In genomic region chr14:24215495-24216344, GRCh38 we compare ENCODE assay signal across 1 cellular context.
TF ChIP-seq lines count a peak whose summit lies in the region.

Gene MDP1 (minus strand): TSS chr14:24216066. CDS start chr14:24215955, 111 bp downstream.

TF ChIP-seq in GM12878, 131 proteins besides CTCF, POLR2A, EP300 and RAD21 (continued from another document and continues in another):
- TF ChIP-seq NKRF (conservative IDR thresholded peaks at IDR 0.05) (no peak; the same call in none of the 2 replicates), BCLAF1 (IDR thresholded peaks at IDR 0.05) (no peak), CUX1 (IDR thresholded peaks at IDR 0.05; ENCODE audit: insufficient replicate concordance, low read depth, low read length) (no peak), PML (IDR thresholded peaks at IDR 0.05; ENCODE audit: low read length) (peak; percentile 83; the same call in 1 of the 2 replicates), HDGF (IDR thresholded peaks at IDR 0.05) (no peak), STAT1 (conservative IDR thresholded peaks at IDR 0.05) (0 out of 2 replicates have a peak, but pooled peaks have one; percentile 63), POLR2AphosphoS5 (IDR thresholded peaks at IDR 0.05; ENCODE audit: low read length) (peak; percentile 89), E4F1 (IDR thresholded peaks at IDR 0.05; ENCODE audit: borderline replicate concordance, partially characterized antibody) (no peak), USF1 (IDR thresholded peaks at IDR 0.05; ENCODE audit: borderline replicate concordance, extremely low read length, insufficient read depth, low read depth, low read length) (no peak), MEF2B (IDR thresholded peaks at IDR 0.05; ENCODE audit: partially characterized antibody, poor library complexity, severe bottlenecking) (no peak), NR2C1 (IDR thresholded peaks at IDR 0.05) (peak; percentile 58), ZBTB40 (IDR thresholded peaks at IDR 0.05; ENCODE audit: borderline replicate concordance) (peak; percentile 2; the same call in 1 of the 2 replicates), TCF3 (IDR thresholded peaks at IDR 0.05; ENCODE audit: borderline replicate concordance, insufficient read depth, low read depth, low read length) (0 out of 2 replicates have a peak, but pooled peaks have one; percentile 48), E2F4 (IDR thresholded peaks at IDR 0.05; ENCODE audit: low read depth, low read length) (no peak), ETV6 (conservative IDR thresholded peaks at IDR 0.05 in 1 of 2, IDR thresholded peaks at IDR 0.05 in 1 of 2; ENCODE audit: borderline replicate concordance in 1 of 2, low read depth in 1 of 2) (no peak), ATF2 (IDR thresholded peaks at IDR 0.05; ENCODE audit: low read length) (no peak), SUZ12 (IDR thresholded peaks at IDR 0.05; ENCODE audit: unreplicated experiment) (no peak), MTA2 (IDR thresholded peaks at IDR 0.05; ENCODE audit: low read depth) (no peak; the same call in 1 of the 2 replicates), PBX3 (IDR thresholded peaks at IDR 0.05; ENCODE audit: insufficient replicate concordance, low read depth, low read length) (no peak), IRF5 (IDR thresholded peaks at IDR 0.05; ENCODE audit: borderline replicate concordance) (peak; percentile 22; the same call in 1 of the 2 replicates), YY1 (IDR thresholded peaks at IDR 0.05; ENCODE audit: low read depth, low read length) (peak; percentile 96), SPI1 (IDR thresholded peaks at IDR 0.05; ENCODE audit: borderline replicate concordance, insufficient read depth, low read depth, low read length) (0 out of 2 replicates have a peak, but pooled peaks have one; percentile 15)
